18 cellular contexts compared by ENCODE assay signal in genomic region chr4:28654618-28655017, GRCh38.
"Had no signal": no experiment of that assay in that cellular context is flagged by ENCODE, and none has a peak within 500 bp of the region (broad histone marks: within the 10 kb centered on the region; RNA-seq: fewer than 3 reads in every experiment).

No MANE protein-coding gene starts in this region.

- H3K27ac ChIP-seq: cardiac muscle cell, left ventricle myocardium inferior, tibial artery had no signal

- H3K9me3 ChIP-seq: left ventricle myocardium inferior, tibial artery had no signal

- H3K36me3 ChIP-seq: cardiac muscle cell, left ventricle myocardium inferior, tibial artery had no signal

- DNase-seq: activated CD4-positive, alpha-beta T cell treated with anti-CD3 and anti-CD28 coated beads, Interleukin-2, amount 50 U/mL, for 4 hours; activated effector memory CD4-positive, alpha-beta T cell treated with anti-CD3 and anti-CD28 coated beads, Interleukin-2, amount 50 U/mL, for 16 hours; activated naive CD4-positive, alpha-beta T cell treated with anti-CD3 and anti-CD28 coated beads, Interleukin-2, amount 50 U/mL, for 16 hours; activated T-cell treated with anti-CD3 and anti-CD28 coated beads, Interleukin-2, amount 50 U/mL, for 72 hours; dermis blood vessel endothelial cell; kidney glomerular epithelial cell; left ventricle myocardium inferior; nephron progenitor cell; nucleus accumbens; posterior cingulate gyrus; stimulated activated CD4-positive, alpha-beta T cell treated with anti-CD3 and anti-CD28 coated beads, Interleukin-12 subunit alpha, Interleukin-12 subunit beta, amount 100 ng/mL, for 4 hours; stimulated activated CD4-positive, alpha-beta T cell treated with anti-CD3 and anti-CD28 coated beads, Interleukin-1b, Interleukin-23, amount 100 ng/mL, for 48 hours; stimulated activated CD8-positive, alpha-beta memory T cell treated with anti-CD3 and anti-CD28 coated beads, Interleukin-4, amount 100 ng/mL, for 48 hours; stimulated activated naive CD8-positive, alpha-beta T cell treated with anti-CD3 and anti-CD28 coated beads, Interleukin-15, Interleukin-2, amounts not matched to agents 100 U/mL and 50 U/mL, for 24 hours; substantia nigra; T-helper 2 cell; tibial artery had no signal

- H3K4me1 ChIP-seq: left ventricle myocardium inferior, tibial artery had no signal

- H3K4me3 ChIP-seq: cardiac muscle cell, left ventricle myocardium inferior, tibial artery had no signal

- H3K27me3 ChIP-seq: cardiac muscle cell, tibial artery had no signal
